27 cellular contexts compared by ENCODE assay signal in genomic region chr15:36172970-36173369, GRCh38.
"Had no signal": no experiment of that assay in that cellular context is flagged by ENCODE, and none has a peak within 500 bp of the region (broad histone marks: within the 10 kb centered on the region; RNA-seq: fewer than 3 reads in every experiment).

No MANE protein-coding gene starts in this region.

- H3K9me3 ChIP-seq: esophagus squamous epithelium, left ventricle myocardium inferior, lower lobe of right lung, psoas muscle, right lobe of liver, testis, tibial nerve, upper lobe of right lung, vagina had no signal

- H3K4me2 ChIP-seq: hepatocyte had no signal

- H3K27me3 Mint-ChIP-seq: effector memory CD8-positive, alpha-beta T cell; stimulated activated naive B cell treated with anti-CD40 and anti-IgM and Interleukin-4, amounts not matched to agents 10 μg/mL and 1 μg/mL and 100 μg/mL, for 72 hours; stimulated activated naive CD8-positive, alpha-beta T cell treated with anti-CD3 and anti-CD28 coated beads, Interleukin-15, amount 100 ng/mL, for 72 hours had no signal

- H3K36me3 Mint-ChIP-seq: stimulated activated naive B cell treated with anti-CD40 and anti-IgM and Interleukin-4, amounts not matched to agents 10 μg/mL and 1 μg/mL and 100 μg/mL, for 72 hours had no signal

- H3K36me3 ChIP-seq: esophagus squamous epithelium, left ventricle myocardium inferior, lower lobe of right lung, right lobe of liver, tibial nerve, upper lobe of right lung, vagina had no signal

- H3K79me2 ChIP-seq: hepatocyte, parathyroid adenoma had no signal

- H2AFZ ChIP-seq: hepatocyte, parathyroid adenoma had no signal

- H3K9me3 Mint-ChIP-seq: nephron; stimulated activated naive B cell treated with anti-CD40 and anti-IgM and Interleukin-4, amounts not matched to agents 10 μg/mL and 1 μg/mL and 100 μg/mL, for 72 hours had no signal

- H3K27ac ChIP-seq: esophagus squamous epithelium, foreskin keratinocyte, hepatocyte, left ventricle myocardium inferior, lower lobe of right lung, parathyroid adenoma, psoas muscle, right lobe of liver, skin epidermis, testis, tibial nerve, upper lobe of right lung, vagina had no signal

- H3K9ac ChIP-seq: parathyroid adenoma had no signal

- H3K4me3 Mint-ChIP-seq: effector memory CD8-positive, alpha-beta T cell; nephron; stimulated activated naive B cell treated with anti-CD40 and anti-IgM and Interleukin-4, amounts not matched to agents 10 μg/mL and 1 μg/mL and 100 μg/mL, for 72 hours; stimulated activated naive CD8-positive, alpha-beta T cell treated with anti-CD3 and anti-CD28 coated beads, Interleukin-15, amount 100 ng/mL, for 72 hours had no signal

- H3K4me3 ChIP-seq: esophagus squamous epithelium, hepatocyte, left ventricle myocardium inferior, lower lobe of right lung, psoas muscle, right lobe of liver, skin epidermis, testis, tibial nerve, upper lobe of right lung, vagina had no signal

- H3K4me1 ChIP-seq: foreskin keratinocyte, psoas muscle had no signal

- H3K27me3 ChIP-seq: esophagus squamous epithelium, foreskin keratinocyte, hepatocyte, right lobe of liver, testis, tibial nerve, upper lobe of right lung, vagina had no signal

- DNase-seq: cortex of kidney; effector memory CD8-positive, alpha-beta T cell; esophagus squamous epithelium; foreskin keratinocyte; head of caudate nucleus; kidney; left cardiac atrium; left ventricle myocardium inferior; lower lobe of right lung; mesenchymal stem cell; midbrain; occipital lobe; psoas muscle; retina; right lobe of liver; stimulated activated CD4-positive, alpha-beta T cell treated with anti-CD3 and anti-CD28 coated beads, Interleukin-2, amount 100 ng/mL, for 24 hours; stimulated activated CD4-positive, alpha-beta T cell treated with anti-CD3 and anti-CD28 coated beads, Interleukin-4, amount 100 ng/mL, for 4 hours; stimulated activated naive B cell treated with anti-CD40 and anti-IgM and Interleukin-4, amounts not matched to agents 10 μg/mL and 1 μg/mL and 100 μg/mL, for 72 hours; stimulated activated naive CD8-positive, alpha-beta T cell treated with anti-CD3 and anti-CD28 coated beads, Interleukin-15, amount 100 ng/mL, for 72 hours; testis; upper lobe of right lung had no signal

- H3K4me1 Mint-ChIP-seq: stimulated activated naive B cell treated with anti-CD40 and anti-IgM and Interleukin-4, amounts not matched to agents 10 μg/mL and 1 μg/mL and 100 μg/mL, for 72 hours; stimulated activated naive CD8-positive, alpha-beta T cell treated with anti-CD3 and anti-CD28 coated beads, Interleukin-15, amount 100 ng/mL, for 72 hours had no signal

- H3K27ac Mint-ChIP-seq: effector memory CD8-positive, alpha-beta T cell; nephron; stimulated activated naive B cell treated with anti-CD40 and anti-IgM and Interleukin-4, amounts not matched to agents 10 μg/mL and 1 μg/mL and 100 μg/mL, for 72 hours; stimulated activated naive CD8-positive, alpha-beta T cell treated with anti-CD3 and anti-CD28 coated beads, Interleukin-15, amount 100 ng/mL, for 72 hours had no signal
